ENCODE assay signal across 13 cellular contexts in genomic region chr12:27751386-27752047, GRCh38. TPM values are rescaled to one million over a fixed set of nuclear protein-coding genes. Genes with fewer than 3 reads are reported as not detected.
DNase-seq lines count a peak whose midpoint lies in the region; ATAC-seq and TF ChIP-seq lines count a peak whose summit lies in the region.
"Had no signal": no experiment of that assay in that cellular context is flagged by ENCODE, and none has a peak within 500 bp of the region (broad histone marks: within the 10 kb centered on the region; RNA-seq: fewer than 3 reads in every experiment).

No MANE protein-coding gene starts in this region.

- no peaks in the 10 kb centered on the region for H3K9me3 ChIP-seq in testis

- peaks cover 47% of the 10 kb centered on the region for H3K4me1 ChIP-seq in testis

- peak; percentile 16 for DNase-seq in NCI-H345 (lab: John Stamatoyannopoulos, UW)
- DNase-seq in NCI-H345 treated with DMSO at 0.1 percent for 48 hours (lab: John Stamatoyannopoulos, UW; ENCODE audit: unreplicated experiment) = no peak
- peak; percentile 93 for DNase-seq in NCI-H69 (lab: John Stamatoyannopoulos, UW)
- DNase-seq in head of caudate nucleus = peak in 32 of 42 donors; percentile 16 to 62 (median 40)
- DNase-seq in testis = no peak
- DNase-seq in HPDE6-E6E7 (ENCODE audit: extremely low spot score) = no peak
- no peak for DNase-seq in NCI-H526 treated with DMSO at 0.1 percent for 48 hours (lab: John Stamatoyannopoulos, UW)
- DNase-seq: DMS79; HFFc6; midbrain; stimulated activated CD4-positive, alpha-beta T cell treated with anti-CD3 and anti-CD28 coated beads, Interleukin-4, amount 100 ng/mL, for 4 hours had no signal

- H3K27ac ChIP-seq in testis = peak overlapping the region; percentile 59 to 62

- H3K36me3 ChIP-seq in testis (ENCODE audit: low read depth, missing control alignments) = no peaks in the 10 kb centered on the region

- ATAC-seq in HG03159 (IDR thresholded peaks at IDR 0.05; ENCODE audit: unreplicated experiment) = no peak

- 63 to 76% methylated on average over 15 of the region's 15 CpGs for WGBS in testis, 2 donors

- H3K27me3 ChIP-seq in testis = no peaks in the 10 kb centered on the region

- TF ChIP-seq CTCF in testis (IDR thresholded peaks at IDR 0.05) = no peak

- intact Hi-C loops in head of caudate nucleus (cut with DNase I) (no loop called here), testis (cut with DNase I; ENCODE audit: low total_unique reads) (no loop called here)

- no peak overlapping the region for H3K4me3 ChIP-seq in testis

- no peak for TF ChIP-seq POLR2A in testis (IDR thresholded peaks at IDR 0.05)

RNA-seq across cellular contexts. Expression of gene KLHL42, which starts 28.5 kb away (rescaled TPM):
- 10 to 100 TPM; 65.1 to 87.8 TPM for total RNA-seq in testis
- 23.7 TPM for polyA plus RNA-seq in testis (ENCODE audit: insufficient read depth, low read depth, low replicate concordance)

RNA-seq across cellular contexts. Expression of gene MANSC4, which starts 28.5 kb away (rescaled TPM):
- total RNA-seq in testis = 1 to 10 TPM; 3.4 TPM
- 1.1 TPM for polyA plus RNA-seq in testis (ENCODE audit: insufficient read depth, low read depth, low replicate concordance)
- total RNA-seq: HFFc6, pulmonary artery endothelial cell had no signal

RNA-seq across cellular contexts. Expression of gene MRPS35, which starts 40.9 kb away (rescaled TPM):
- 10 to 100 TPM; 35.1 to 42.9 TPM for total RNA-seq in testis
- 35.7 TPM for polyA plus RNA-seq in testis (ENCODE audit: insufficient read depth, low read depth, low replicate concordance)

RNA-seq across cellular contexts. Expression of gene REP15, which starts 55.3 kb away (rescaled TPM):
- total RNA-seq in testis = 1 to 10 TPM; 1.0 to 1.1 TPM
- 0.73 TPM for polyA plus RNA-seq in testis (ENCODE audit: insufficient read depth, low read depth, low replicate concordance)

Comparison
In these comparisons a context has a peak if more than half of its experiments do, and no peak if none do; other contexts are left out.
1. DNase-seq: peak in NCI-H345 (single experiment), NCI-H69 (single experiment) and head of caudate nucleus (32 of 42); none in NCI-H345 treated with DMSO at 0.1 percent for 48 hours (single experiment), testis (single experiment), HPDE6-E6E7 (single experiment) and NCI-H526 treated with DMSO at 0.1 percent for 48 hours (single experiment).